4 cellular contexts compared by ENCODE assay signal in the genomic region with DNA sequence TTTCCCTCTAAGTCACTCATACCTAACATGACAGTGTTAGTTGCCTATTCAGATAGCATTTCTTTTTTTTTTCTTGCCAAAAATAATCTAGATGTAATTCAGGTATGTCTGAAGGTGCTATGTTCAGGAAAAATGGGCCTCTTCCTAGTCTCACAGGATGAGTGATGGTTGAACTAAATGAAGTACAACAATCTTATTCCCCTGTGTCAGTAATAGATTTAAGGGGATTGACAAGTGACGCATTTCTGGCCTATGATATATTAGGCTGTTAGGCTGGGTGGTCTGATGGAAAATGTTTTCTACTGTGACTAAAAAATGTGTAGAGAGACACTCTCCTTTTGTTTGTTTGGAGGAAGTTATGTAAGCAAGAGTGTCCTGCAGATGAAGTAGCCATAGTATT.
"Had no signal": no experiment of that assay in that cellular context is flagged by ENCODE, and none has a peak within 500 bp of the region (broad histone marks: within the 10 kb centered on the region; RNA-seq: fewer than 3 reads in every experiment).

No MANE protein-coding gene starts in this region.

- DNase-seq: IMR-90, KBM-7 had no signal

- H3K27ac ChIP-seq: HL-60 had no signal

- H3K4me3 ChIP-seq: K562 had no signal
